ENCODE assay signal across 24 cellular contexts in the genomic region with DNA sequence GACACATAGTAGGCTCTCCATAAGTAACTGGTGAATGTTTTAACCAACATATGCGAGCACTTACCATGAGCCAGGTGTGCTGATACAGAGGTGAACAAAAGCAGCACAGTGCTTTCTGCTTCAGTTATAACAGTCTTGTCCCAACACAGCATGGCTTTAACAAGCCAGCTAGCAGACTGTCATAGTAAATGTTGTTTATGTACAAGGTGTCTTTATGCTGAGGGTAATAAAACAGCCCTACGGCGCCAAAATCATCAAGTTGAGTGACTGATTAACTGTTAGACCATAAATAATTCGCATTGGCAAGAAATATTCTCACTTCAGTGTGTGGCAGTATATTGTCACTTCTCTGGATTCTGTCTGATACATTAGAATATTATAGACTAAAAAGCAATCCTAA.
"Had no signal": no experiment of that assay in that cellular context is flagged by ENCODE, and none has a peak within 500 bp of the region (broad histone marks: within the 10 kb centered on the region; RNA-seq: fewer than 3 reads in every experiment).

No MANE protein-coding gene starts in this region.

- H3K9me3 ChIP-seq: pancreas, psoas muscle, right lobe of liver, tibial nerve, uterus had no signal

- H3K27me3 ChIP-seq: pancreas, right atrium auricular region, right lobe of liver, tibial nerve, uterus had no signal

- H3K27ac ChIP-seq: left ventricle myocardium inferior, pancreas, psoas muscle, right atrium auricular region, right lobe of liver, tibial nerve, uterus had no signal

- ATAC-seq: left cardiac atrium; naive thymus-derived CD4-positive, alpha-beta T cell; pancreas; psoas muscle; right lobe of liver; stimulated activated effector memory CD8-positive, alpha-beta T cell treated with anti-CD3 and anti-CD28 coated beads, Interleukin-12 subunit alpha, Interleukin-12 subunit beta, amount 100 ng/mL, for 72 hours; stimulated activated naive CD8-positive, alpha-beta T cell treated with anti-CD3 and anti-CD28 coated beads, Interleukin-15, amount 100 ng/mL, for 72 hours had no signal

- H3K4me3 ChIP-seq: left ventricle myocardium inferior, lung, pancreas, psoas muscle, right atrium auricular region, right lobe of liver, tibial nerve, uterus had no signal

- H3K4me1 ChIP-seq: pancreas, psoas muscle, right atrium auricular region, right lobe of liver, tibial nerve, uterus had no signal

- H3K36me3 Mint-ChIP-seq: natural killer cell treated with Interleukin-12 subunit alpha and Interleukin-12 subunit beta and Interleukin-15 and Interleukin-18, amount 100 ng/mL, for 72 hours; stimulated activated effector memory CD8-positive, alpha-beta T cell treated with anti-CD3 and anti-CD28 coated beads, Interleukin-12 subunit alpha, Interleukin-12 subunit beta, amount 100 ng/mL, for 72 hours; type B pancreatic cell had no signal

- H3K9me3 Mint-ChIP-seq: natural killer cell treated with Interleukin-12 subunit alpha and Interleukin-12 subunit beta and Interleukin-15 and Interleukin-18, amount 100 ng/mL, for 72 hours; stimulated activated effector memory CD8-positive, alpha-beta T cell treated with anti-CD3 and anti-CD28 coated beads, Interleukin-12 subunit alpha, Interleukin-12 subunit beta, amount 100 ng/mL, for 72 hours; stimulated activated naive CD8-positive, alpha-beta T cell treated with anti-CD3 and anti-CD28 coated beads, Interleukin-15, amount 100 ng/mL, for 72 hours had no signal

- H3K27ac Mint-ChIP-seq: mesothelial cell of epicardium; natural killer cell treated with Interleukin-12 subunit alpha and Interleukin-12 subunit beta and Interleukin-15 and Interleukin-18, amount 100 ng/mL, for 72 hours; stimulated activated effector memory CD8-positive, alpha-beta T cell treated with anti-CD3 and anti-CD28 coated beads, Interleukin-12 subunit alpha, Interleukin-12 subunit beta, amount 100 ng/mL, for 72 hours; stimulated activated naive CD8-positive, alpha-beta T cell treated with anti-CD3 and anti-CD28 coated beads, Interleukin-15, amount 100 ng/mL, for 72 hours; type B pancreatic cell had no signal

- H3K36me3 ChIP-seq: left ventricle myocardium inferior, pancreas, right atrium auricular region, right lobe of liver, tibial nerve, uterus had no signal

- DNase-seq: hippocampal formation; kidney glomerular epithelial cell; left cardiac atrium; left ventricle myocardium inferior; mesendoderm; naive thymus-derived CD4-positive, alpha-beta T cell; nucleus accumbens; pancreas; posterior cingulate gyrus; psoas muscle; right lobe of liver; stimulated activated CD4-positive, alpha-beta T cell treated with anti-CD3 and anti-CD28 coated beads, Interleukin-12 subunit alpha, Interleukin-12 subunit beta, amount 100 ng/mL, for 4 hours; stimulated activated CD4-positive, alpha-beta T cell treated with anti-CD3 and anti-CD28 coated beads, Interleukin-4, amount 100 ng/mL, for 24 hours; stimulated activated naive CD4-positive, alpha-beta T cell treated with Interleukin-2 at 50 U/mL for 16 hours; stimulated activated naive CD8-positive, alpha-beta T cell treated with anti-CD3 and anti-CD28 coated beads, Interleukin-15, amount 100 ng/mL, for 72 hours; substantia nigra; uterus had no signal
